ENCODE assay signal across 8 cellular contexts in the genomic region with DNA sequence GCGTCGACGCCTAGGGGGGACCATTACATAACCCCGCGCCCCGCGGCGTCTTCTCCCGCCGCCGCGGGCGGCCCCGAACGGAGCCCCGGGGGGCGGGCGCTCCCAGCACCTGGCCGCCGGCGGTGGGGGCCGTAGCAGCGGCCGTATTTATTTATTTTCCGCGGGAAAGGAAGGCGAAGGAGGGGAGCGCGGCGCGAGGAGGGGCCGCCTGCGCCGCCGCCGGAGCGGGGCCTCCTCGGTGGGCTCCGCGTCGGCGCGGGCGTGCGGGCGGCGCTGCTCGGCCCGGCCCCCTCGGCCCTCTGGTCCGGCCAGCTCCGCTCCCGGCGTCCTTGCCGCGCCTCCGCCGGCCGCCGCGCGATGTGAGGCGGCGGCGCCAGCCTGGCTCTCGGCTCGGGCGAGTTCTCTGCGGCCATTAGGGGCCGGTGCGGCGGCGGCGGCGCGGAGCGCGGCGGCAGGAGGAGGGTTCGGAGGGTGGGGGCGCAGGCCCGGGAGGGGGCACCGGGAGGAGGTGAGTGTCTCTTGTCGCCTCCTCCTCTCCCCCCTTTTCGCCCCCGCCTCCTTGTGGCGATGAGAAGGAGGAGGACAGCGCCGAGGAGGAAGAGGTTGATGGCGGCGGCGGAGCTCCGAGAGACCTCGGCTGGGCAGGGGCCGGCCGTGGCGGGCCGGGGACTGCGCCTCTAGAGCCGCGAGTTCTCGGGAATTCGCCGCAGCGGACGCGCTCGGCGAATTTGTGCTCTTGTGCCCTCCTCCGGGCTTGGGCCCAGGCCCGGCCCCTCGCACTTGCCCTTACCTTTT.
DNase-seq lines count a peak whose midpoint lies in the region; ATAC-seq and TF ChIP-seq lines count a peak whose summit lies in the region.

A gene (plus strand): TSS at position 570 of the 795 bp plus-strand sequence. CDS start 413 bp downstream, outside the sequence.

- no peaks in the 10 kb centered on the region for H3K27me3 ChIP-seq in neuron (ENCODE audit: insufficient read depth, low read length)
- H3K27me3 ChIP-seq in subcutaneous abdominal adipose tissue (ENCODE audit: control insufficient read depth in 5 of 5, insufficient read depth in 4 of 5, low read length in 5 of 5) = no peaks in the 10 kb centered on the region

- H3K27ac ChIP-seq in subcutaneous abdominal adipose tissue (ENCODE audit: low read depth, low read length) = peak within 1 kb of the TSS; percentile 97

- peaks cover 10% of the 10 kb centered on the region for H3K4me1 ChIP-seq in neuron (ENCODE audit: insufficient read depth, low read length)
- H3K4me1 ChIP-seq in subcutaneous abdominal adipose tissue (ENCODE audit: control insufficient read depth in 5 of 5, insufficient read depth in 5 of 5, low read length in 5 of 5) = peaks cover 0 to 51% (median 48%) of the 10 kb centered on the region in 5 donors

- peak; percentile 13 for TF ChIP-seq CTCF in foreskin fibroblast (IDR thresholded peaks at IDR 0.05; ENCODE audit: low read depth, low read length)

- ATAC-seq in GM19455 (IDR thresholded peaks at IDR 0.05; ENCODE audit: unreplicated experiment) = peak; percentile 38

- peak within 1 kb of the TSS; percentile 69 for H2AFZ ChIP-seq in neuron (ENCODE audit: low read depth, low read length)

- H3K9ac ChIP-seq in subcutaneous abdominal adipose tissue (ENCODE audit: low read length in 5 of 5) = peak within 1 kb of the TSS; percentile 41 to 97 (median 96)

- H3K36me3 ChIP-seq in neuron (ENCODE audit: insufficient read depth, low read length) (peaks cover 5% of the 10 kb centered on the region), subcutaneous abdominal adipose tissue (ENCODE audit: control insufficient read depth in 5 of 5, insufficient read depth in 5 of 5, low read length in 5 of 5) (no peaks in the 10 kb centered on the region)

- H3K9me3 ChIP-seq in neuron (ENCODE audit: low read length) = no peaks in the 10 kb centered on the region
- no peaks in the 10 kb centered on the region for H3K9me3 ChIP-seq in subcutaneous abdominal adipose tissue (ENCODE audit: control insufficient read depth in 5 of 5, low read length in 5 of 5)

- DNase-seq in D341Med (ENCODE audit: low spot score) = peak; percentile 81
- DNase-seq in HS-27A (ENCODE audit: low read depth) = peak; percentile 30
- peak; percentile 55 for DNase-seq in SHP77 treated with DMSO at 0.1 percent for 48 hours (lab: John Stamatoyannopoulos, UW)
- DNase-seq in activated gamma-delta T cell treated with Interleukin-2 at 50 U/mL for 16 hours = peak; percentile 89
- DNase-seq in foreskin fibroblast = peak; percentile 76 to 91

- peak within 1 kb of the TSS; percentile 90 to 92 for H3K4me3 ChIP-seq in foreskin fibroblast (ENCODE audit: low read depth in 1 of 2, low read length in 2 of 2)
- H3K4me3 ChIP-seq in neuron (ENCODE audit: low read length) = peak within 1 kb of the TSS; percentile 85
- H3K4me3 ChIP-seq in subcutaneous abdominal adipose tissue (ENCODE audit: low read depth in 1 of 5, low read length in 5 of 5) = peak within 1 kb of the TSS; percentile 78 to 88 (median 83)

Comparison
In these comparisons a context has a peak if more than half of its experiments do, and no peak if none do; other contexts are left out.
1. Peak in every context shown above with its lines: DNase-seq, ATAC-seq, H3K4me3 ChIP-seq and H3K27ac ChIP-seq.
2. DNase-seq: peak in every context shown above with its lines; median percentile 89 in activated gamma-delta T cell treated with Interleukin-2 at 50 U/mL for 16 hours; 84 in foreskin fibroblast; 81 in D341Med; 55 in SHP77 treated with DMSO at 0.1 percent for 48 hours; 30 in HS-27A.